In the genomic region with DNA sequence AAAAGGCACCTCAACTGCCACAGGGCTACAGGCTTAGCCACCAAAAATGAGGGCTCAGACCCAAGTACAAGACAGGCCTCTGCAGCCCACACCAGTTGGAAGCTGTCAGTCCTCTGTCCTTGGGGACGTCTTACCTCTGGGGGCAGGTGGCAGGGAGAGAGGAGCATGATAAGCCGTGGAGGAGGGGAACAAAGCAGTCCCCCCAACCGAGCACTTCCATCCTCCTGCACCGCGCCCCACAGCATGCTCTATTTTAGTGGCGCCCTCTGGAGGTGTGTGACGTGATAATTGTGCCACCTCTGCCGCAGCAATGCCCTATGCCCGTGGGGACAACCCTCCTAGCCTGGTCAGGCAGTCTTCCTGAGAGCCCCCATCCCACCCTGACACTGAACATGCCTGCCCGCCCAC, we compare ENCODE assay signal across 8 cellular contexts. TPM values are rescaled to one million over a fixed set of nuclear protein-coding genes. Genes with fewer than 3 reads are reported as not detected.
DNase-seq lines count a peak whose midpoint lies in the region; ATAC-seq and TF ChIP-seq lines count a peak whose summit lies in the region.

No MANE protein-coding gene starts in this region.

- no peak overlapping the region for H3K9ac ChIP-seq in KMS-11

- TF ChIP-seq CTCF in KMS-11 (conservative IDR thresholded peaks at IDR 0.05; ENCODE audit: low read depth, low read length) (peak; percentile 70), osteocyte (IDR thresholded peaks at IDR 0.05) (peak; percentile 43)

- H3K27ac Mint-ChIP-seq in activated naive CD8-positive, alpha-beta T cell treated with anti-CD3 and anti-CD28 coated beads, Interleukin-2, amount 50 U/mL, for 24 hours: no peak overlapping the region
- no peak overlapping the region for H3K27ac Mint-ChIP-seq in osteocyte (ENCODE audit: unreplicated experiment)

- H3K27me3 ChIP-seq in KMS-11 (ENCODE audit: insufficient read depth, low read depth): no peaks in the 10 kb centered on the region

- H4K20me1 ChIP-seq in KMS-11 (ENCODE audit: insufficient read depth): no peaks in the 10 kb centered on the region

- H3K36me3 Mint-ChIP-seq in activated naive CD8-positive, alpha-beta T cell treated with anti-CD3 and anti-CD28 coated beads, Interleukin-2, amount 50 U/mL, for 24 hours (ENCODE audit: low read depth): peaks cover 5% of the 10 kb centered on the region
- peaks cover 22% of the 10 kb centered on the region for H3K36me3 Mint-ChIP-seq in osteocyte (ENCODE audit: unreplicated experiment)

- no peaks in the 10 kb centered on the region for H3K4me1 ChIP-seq in KMS-11 (ENCODE audit: low read depth, poor library complexity, severe bottlenecking)

- H3K36me3 ChIP-seq in KMS-11 (ENCODE audit: insufficient read depth): no peaks in the 10 kb centered on the region

- no peak overlapping the region for H3K4me3 Mint-ChIP-seq in activated naive CD8-positive, alpha-beta T cell treated with anti-CD3 and anti-CD28 coated beads, Interleukin-2, amount 50 U/mL, for 24 hours
- no peak overlapping the region for H3K4me3 Mint-ChIP-seq in osteocyte (ENCODE audit: unreplicated experiment)

- no peaks in the 10 kb centered on the region for H3K9me3 Mint-ChIP-seq in activated naive CD8-positive, alpha-beta T cell treated with anti-CD3 and anti-CD28 coated beads, Interleukin-2, amount 50 U/mL, for 24 hours
- no peaks in the 10 kb centered on the region for H3K9me3 Mint-ChIP-seq in osteocyte (ENCODE audit: unreplicated experiment)

- H3K4me3 ChIP-seq in KMS-11 (IDR thresholded peaks at IDR 0.05; ENCODE audit: insufficient read depth, low read depth, low read length): no peak overlapping the region

- H3K4me2 ChIP-seq in KMS-11: no peak overlapping the region

- H3K27ac ChIP-seq in KMS-11: no peak overlapping the region

- H3K27me3 Mint-ChIP-seq in activated naive CD8-positive, alpha-beta T cell treated with anti-CD3 and anti-CD28 coated beads, Interleukin-2, amount 50 U/mL, for 24 hours: no peaks in the 10 kb centered on the region
- no peaks in the 10 kb centered on the region for H3K27me3 Mint-ChIP-seq in osteocyte (ENCODE audit: unreplicated experiment)

- no peak for ATAC-seq in activated naive CD8-positive, alpha-beta T cell treated with anti-CD3 and anti-CD28 coated beads, Interleukin-2, amount 50 U/mL, for 24 hours

- no peaks in the 10 kb centered on the region; the same call in 1 of the 2 replicates for H3K79me2 ChIP-seq in KMS-11 (ENCODE audit: insufficient read depth, low read depth)

- no peak overlapping the region for H2AFZ ChIP-seq in KMS-11 (ENCODE audit: low read depth)

- DNase-seq in EH (ENCODE audit: low read depth): peak; percentile 38
- peak; percentile 66 for DNase-seq in activated naive CD8-positive, alpha-beta T cell treated with anti-CD3 and anti-CD28 coated beads, Interleukin-2, amount 50 U/mL, for 24 hours
- no peak for DNase-seq in osteocyte (ENCODE audit: extremely low spot score, unreplicated experiment)
- DNase-seq in NCI-H1092 treated with DMSO at 0.1 percent for 48 hours (lab: John Stamatoyannopoulos, UW): no peak
- no peak for DNase-seq in MV-4-11 (lab: John Stamatoyannopoulos, UW)
- no peak for DNase-seq in NCI-H2029 (lab: John Stamatoyannopoulos, UW)
- no peak for DNase-seq in NK-92 (lab: John Stamatoyannopoulos, UW; ENCODE audit: unreplicated experiment)

- peaks cover 21% of the 10 kb centered on the region for H3K4me1 Mint-ChIP-seq in activated naive CD8-positive, alpha-beta T cell treated with anti-CD3 and anti-CD28 coated beads, Interleukin-2, amount 50 U/mL, for 24 hours
- H3K4me1 Mint-ChIP-seq in osteocyte (ENCODE audit: unreplicated experiment): peaks cover 21% of the 10 kb centered on the region

RNA-seq across cellular contexts. Expression of a gene that starts 13.6 kb away (rescaled TPM):
- total RNA-seq in osteocyte: 60.3 TPM in 2 replicates

RNA-seq across cellular contexts. Expression of a gene that starts 17.7 kb away (rescaled TPM):
- total RNA-seq in osteocyte: 49.3 and 49.5 TPM in 2 replicates

RNA-seq across cellular contexts. Expression of a gene that starts 39.3 kb away (rescaled TPM):
- 42.0 and 44.4 TPM in 2 replicates for total RNA-seq in osteocyte

RNA-seq across cellular contexts. Expression of a gene that starts 57.6 kb away (rescaled TPM):
- total RNA-seq in osteocyte: 2.2 and 2.3 TPM in 2 replicates

Comparison
In these comparisons a context has a peak if more than half of its experiments do, and no peak if none do; other contexts are left out.
1. DNase-seq: peak in EH (single experiment) and activated naive CD8-positive, alpha-beta T cell treated with anti-CD3 and anti-CD28 coated beads, Interleukin-2, amount 50 U/mL, for 24 hours (single experiment); none in osteocyte (single experiment), NCI-H1092 treated with DMSO at 0.1 percent for 48 hours (single experiment), MV-4-11 (single experiment), NCI-H2029 (single experiment) and NK-92 (single experiment).